1 cellular context compared by ENCODE assay signal in the genomic region with DNA sequence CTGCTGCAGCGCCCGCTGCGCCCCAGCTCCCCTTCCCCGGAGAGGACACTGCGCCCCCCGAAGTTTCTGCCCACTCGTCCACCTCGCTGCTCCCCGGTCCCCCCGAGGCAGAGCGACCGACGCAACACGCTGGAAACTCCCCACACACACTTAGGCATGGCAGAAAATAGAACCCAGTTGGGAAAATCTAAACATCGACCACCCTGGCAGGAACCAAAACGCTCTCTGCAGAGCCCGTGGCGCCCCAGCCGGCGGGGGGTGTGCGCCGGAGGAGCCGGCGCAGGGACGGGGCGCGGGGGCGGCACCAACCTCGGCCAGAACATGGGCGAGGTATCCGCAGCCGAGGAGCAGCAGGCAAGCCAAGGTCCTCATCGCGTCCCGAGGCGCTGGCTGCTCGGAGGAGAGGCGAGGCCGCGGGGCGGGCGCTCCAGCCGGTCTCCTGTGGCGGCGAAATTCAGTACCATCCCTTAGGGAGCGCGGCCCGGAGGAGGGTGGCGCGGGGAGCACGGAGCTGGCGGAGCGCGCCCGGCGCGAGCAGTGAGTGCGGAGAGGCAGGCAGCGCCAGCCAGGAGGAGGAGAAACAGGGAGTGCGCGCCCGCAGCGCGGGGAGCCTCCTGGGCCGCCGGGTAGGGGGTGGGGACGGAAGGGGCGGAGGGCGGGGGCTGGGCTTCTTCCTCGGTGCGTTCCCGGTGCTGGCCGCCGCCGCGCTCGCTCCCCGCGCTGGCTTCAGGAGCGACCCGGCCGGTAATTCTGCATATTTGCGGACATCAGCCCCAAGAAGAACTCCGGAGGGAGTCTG.
A peak's percentile ranks its signal among the peaks of the same experiment; 100 is the strongest.
TF ChIP-seq lines count a peak whose summit lies in the region.

No MANE protein-coding gene starts in this region.

TF ChIP-seq in GM23338, 12 proteins besides CTCF, POLR2A, EP300 and RAD21 (continued from another document):
- TF ChIP-seq, protein P1, sequence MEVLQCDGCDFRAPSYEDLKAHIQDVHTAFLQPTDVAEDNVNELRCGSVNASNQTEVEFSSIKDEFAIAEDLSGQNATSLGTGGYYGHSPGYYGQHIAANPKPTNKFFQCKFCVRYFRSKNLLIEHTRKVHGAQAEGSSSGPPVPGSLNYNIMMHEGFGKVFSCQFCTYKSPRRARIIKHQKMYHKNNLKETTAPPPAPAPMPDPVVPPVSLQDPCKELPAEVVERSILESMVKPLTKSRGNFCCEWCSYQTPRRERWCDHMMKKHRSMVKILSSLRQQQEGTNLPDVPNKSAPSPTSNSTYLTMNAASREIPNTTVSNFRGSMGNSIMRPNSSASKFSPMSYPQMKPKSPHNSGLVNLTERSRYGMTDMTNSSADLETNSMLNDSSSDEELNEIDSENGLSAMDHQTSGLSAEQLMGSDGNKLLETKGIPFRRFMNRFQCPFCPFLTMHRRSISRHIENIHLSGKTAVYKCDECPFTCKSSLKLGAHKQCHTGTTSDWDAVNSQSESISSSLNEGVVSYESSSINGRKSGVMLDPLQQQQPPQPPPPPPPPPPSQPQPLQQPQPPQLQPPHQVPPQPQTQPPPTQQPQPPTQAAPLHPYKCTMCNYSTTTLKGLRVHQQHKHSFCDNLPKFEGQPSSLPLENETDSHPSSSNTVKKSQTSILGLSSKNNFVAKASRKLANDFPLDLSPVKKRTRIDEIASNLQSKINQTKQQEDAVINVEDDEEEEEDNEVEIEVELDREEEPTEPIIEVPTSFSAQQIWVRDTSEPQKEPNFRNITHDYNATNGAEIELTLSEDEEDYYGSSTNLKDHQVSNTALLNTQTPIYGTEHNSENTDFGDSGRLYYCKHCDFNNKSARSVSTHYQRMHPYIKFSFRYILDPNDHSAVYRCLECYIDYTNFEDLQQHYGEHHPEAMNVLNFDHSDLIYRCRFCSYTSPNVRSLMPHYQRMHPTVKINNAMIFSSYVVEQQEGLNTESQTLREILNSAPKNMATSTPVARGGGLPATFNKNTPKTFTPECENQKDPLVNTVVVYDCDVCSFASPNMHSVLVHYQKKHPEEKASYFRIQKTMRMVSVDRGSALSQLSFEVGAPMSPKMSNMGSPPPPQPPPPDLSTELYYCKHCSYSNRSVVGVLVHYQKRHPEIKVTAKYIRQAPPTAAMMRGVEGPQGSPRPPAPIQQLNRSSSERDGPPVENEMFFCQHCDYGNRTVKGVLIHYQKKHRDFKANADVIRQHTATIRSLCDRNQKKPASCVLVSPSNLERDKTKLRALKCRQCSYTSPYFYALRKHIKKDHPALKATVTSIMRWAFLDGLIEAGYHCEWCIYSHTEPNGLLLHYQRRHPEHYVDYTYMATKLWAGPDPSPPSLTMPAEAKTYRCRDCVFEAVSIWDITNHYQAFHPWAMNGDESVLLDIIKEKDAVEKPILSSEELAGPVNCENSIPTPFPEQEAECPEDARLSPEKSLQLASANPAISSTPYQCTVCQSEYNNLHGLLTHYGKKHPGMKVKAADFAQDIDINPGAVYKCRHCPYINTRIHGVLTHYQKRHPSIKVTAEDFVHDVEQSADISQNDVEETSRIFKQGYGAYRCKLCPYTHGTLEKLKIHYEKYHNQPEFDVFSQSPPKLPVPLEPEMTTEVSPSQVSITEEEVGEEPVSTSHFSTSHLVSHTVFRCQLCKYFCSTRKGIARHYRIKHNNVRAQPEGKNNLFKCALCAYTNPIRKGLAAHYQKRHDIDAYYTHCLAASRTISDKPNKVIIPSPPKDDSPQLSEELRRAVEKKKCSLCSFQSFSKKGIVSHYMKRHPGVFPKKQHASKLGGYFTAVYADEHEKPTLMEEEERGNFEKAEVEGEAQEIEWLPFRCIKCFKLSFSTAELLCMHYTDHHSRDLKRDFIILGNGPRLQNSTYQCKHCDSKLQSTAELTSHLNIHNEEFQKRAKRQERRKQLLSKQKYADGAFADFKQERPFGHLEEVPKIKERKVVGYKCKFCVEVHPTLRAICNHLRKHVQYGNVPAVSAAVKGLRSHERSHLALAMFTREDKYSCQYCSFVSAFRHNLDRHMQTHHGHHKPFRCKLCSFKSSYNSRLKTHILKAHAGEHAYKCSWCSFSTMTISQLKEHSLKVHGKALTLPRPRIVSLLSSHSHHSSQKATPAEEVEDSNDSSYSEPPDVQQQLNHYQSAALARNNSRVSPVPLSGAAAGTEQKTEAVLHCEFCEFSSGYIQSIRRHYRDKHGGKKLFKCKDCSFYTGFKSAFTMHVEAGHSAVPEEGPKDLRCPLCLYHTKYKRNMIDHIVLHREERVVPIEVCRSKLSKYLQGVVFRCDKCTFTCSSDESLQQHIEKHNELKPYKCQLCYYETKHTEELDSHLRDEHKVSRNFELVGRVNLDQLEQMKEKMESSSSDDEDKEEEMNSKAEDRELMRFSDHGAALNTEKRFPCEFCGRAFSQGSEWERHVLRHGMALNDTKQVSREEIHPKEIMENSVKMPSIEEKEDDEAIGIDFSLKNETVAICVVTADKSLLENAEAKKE (CRISPR knock-in tag; IDR thresholded peaks at IDR 0.05), result no peak
- TF ChIP-seq, protein P2, sequence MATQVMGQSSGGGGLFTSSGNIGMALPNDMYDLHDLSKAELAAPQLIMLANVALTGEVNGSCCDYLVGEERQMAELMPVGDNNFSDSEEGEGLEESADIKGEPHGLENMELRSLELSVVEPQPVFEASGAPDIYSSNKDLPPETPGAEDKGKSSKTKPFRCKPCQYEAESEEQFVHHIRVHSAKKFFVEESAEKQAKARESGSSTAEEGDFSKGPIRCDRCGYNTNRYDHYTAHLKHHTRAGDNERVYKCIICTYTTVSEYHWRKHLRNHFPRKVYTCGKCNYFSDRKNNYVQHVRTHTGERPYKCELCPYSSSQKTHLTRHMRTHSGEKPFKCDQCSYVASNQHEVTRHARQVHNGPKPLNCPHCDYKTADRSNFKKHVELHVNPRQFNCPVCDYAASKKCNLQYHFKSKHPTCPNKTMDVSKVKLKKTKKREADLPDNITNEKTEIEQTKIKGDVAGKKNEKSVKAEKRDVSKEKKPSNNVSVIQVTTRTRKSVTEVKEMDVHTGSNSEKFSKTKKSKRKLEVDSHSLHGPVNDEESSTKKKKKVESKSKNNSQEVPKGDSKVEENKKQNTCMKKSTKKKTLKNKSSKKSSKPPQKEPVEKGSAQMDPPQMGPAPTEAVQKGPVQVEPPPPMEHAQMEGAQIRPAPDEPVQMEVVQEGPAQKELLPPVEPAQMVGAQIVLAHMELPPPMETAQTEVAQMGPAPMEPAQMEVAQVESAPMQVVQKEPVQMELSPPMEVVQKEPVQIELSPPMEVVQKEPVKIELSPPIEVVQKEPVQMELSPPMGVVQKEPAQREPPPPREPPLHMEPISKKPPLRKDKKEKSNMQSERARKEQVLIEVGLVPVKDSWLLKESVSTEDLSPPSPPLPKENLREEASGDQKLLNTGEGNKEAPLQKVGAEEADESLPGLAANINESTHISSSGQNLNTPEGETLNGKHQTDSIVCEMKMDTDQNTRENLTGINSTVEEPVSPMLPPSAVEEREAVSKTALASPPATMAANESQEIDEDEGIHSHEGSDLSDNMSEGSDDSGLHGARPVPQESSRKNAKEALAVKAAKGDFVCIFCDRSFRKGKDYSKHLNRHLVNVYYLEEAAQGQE (IDR thresholded peaks at IDR 0.05; ENCODE audit: unreplicated experiment), result no peak
- no peak for TF ChIP-seq ZNF114 (CRISPR knock-in tag; IDR thresholded peaks at IDR 0.05)
- no peak for TF ChIP-seq STAT1 (IDR thresholded peaks at IDR 0.05; ENCODE audit: unreplicated experiment)
- TF ChIP-seq, protein P3, sequence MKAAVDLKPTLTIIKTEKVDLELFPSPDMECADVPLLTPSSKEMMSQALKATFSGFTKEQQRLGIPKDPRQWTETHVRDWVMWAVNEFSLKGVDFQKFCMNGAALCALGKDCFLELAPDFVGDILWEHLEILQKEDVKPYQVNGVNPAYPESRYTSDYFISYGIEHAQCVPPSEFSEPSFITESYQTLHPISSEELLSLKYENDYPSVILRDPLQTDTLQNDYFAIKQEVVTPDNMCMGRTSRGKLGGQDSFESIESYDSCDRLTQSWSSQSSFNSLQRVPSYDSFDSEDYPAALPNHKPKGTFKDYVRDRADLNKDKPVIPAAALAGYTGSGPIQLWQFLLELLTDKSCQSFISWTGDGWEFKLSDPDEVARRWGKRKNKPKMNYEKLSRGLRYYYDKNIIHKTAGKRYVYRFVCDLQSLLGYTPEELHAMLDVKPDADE (IDR thresholded peaks at IDR 0.05), result peak; percentile 30; the same call in 1 of the 2 replicates
- no peak for TF ChIP-seq CREB1 (CRISPR knock-in tag; IDR thresholded peaks at IDR 0.05; ENCODE audit: low read depth)
- no peak for TF ChIP-seq ZNF331 (CRISPR knock-in tag; IDR thresholded peaks at IDR 0.05; ENCODE audit: low read depth)
- no peak for TF ChIP-seq JUNB (IDR thresholded peaks at IDR 0.05; ENCODE audit: unreplicated experiment)
- no peak for TF ChIP-seq EZH2phosphoT487 (IDR thresholded peaks at IDR 0.05; ENCODE audit: unreplicated experiment)
- TF ChIP-seq POLR2AphosphoS5 (IDR thresholded peaks at IDR 0.05; ENCODE audit: low read depth), result peak; percentile 42; the same call in 1 of the 2 replicates
